ENCODE assay signal across 1 cellular context in genomic region chr1:212040629-212041028, GRCh38.
TF ChIP-seq lines count a peak whose summit lies in the region.

No MANE protein-coding gene starts in this region.

TF ChIP-seq in endothelial cell of umbilical vein, 7 proteins besides CTCF, POLR2A, EP300 and RAD21 (continued from another document):
- TF ChIP-seq FOS (IDR thresholded peaks at IDR 0.05; ENCODE audit: borderline replicate concordance, insufficient read depth, low read length), result peak; percentile 13
